ENCODE assay signal across 8 cellular contexts in the genomic region with DNA sequence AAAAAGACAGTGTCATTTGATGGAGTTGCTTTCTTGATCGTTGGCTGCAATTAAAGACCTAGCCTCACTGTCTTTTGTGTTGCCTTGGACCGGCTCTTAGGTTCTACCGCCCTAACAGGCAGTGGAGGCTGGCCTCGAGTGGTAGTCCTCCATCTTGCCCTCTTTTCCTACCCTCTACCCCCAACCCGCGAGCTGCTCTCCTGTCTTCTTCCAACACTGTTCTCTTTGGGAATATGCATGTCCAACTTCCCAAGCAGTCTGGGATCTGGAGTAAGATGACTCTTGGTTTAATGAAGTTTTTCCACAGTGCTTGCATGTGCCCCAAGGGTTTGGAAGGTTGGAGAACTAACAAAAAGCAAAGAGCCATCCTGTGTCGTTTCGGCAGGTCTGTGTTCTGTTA. TPM values are rescaled to one million over a fixed set of nuclear protein-coding genes. Genes with fewer than 3 reads are reported as not detected.
DNase-seq lines count a peak whose midpoint lies in the region; ATAC-seq and TF ChIP-seq lines count a peak whose summit lies in the region.
"Not testable (repeated sequence)": the region's sequence is repeated elsewhere in the genome, so short reads cannot be mapped to it uniquely, and the experiment has no call there.

No MANE protein-coding gene starts in this region.

- DNase-seq in AG10803 (ENCODE audit: low read depth); HCT116 (ENCODE audit: low read depth, low spot score); SJCRH30; activated naive CD4-positive, alpha-beta T cell treated with anti-CD3 and anti-CD28 coated beads for 36 hours; hepatocyte (ENCODE audit: low spot score); stimulated activated naive CD8-positive, alpha-beta T cell treated with anti-CD3 and anti-CD28 coated beads, Interleukin-15, amount 100 ng/mL, for 72 hours: not testable (repeated sequence)

- CTCF ChIA-PET in HCT116 (lab: Charles Lee); activated naive CD4-positive, alpha-beta T cell treated with anti-CD3 and anti-CD28 coated beads for 36 hours (lab: Charles Lee): not testable (repeated sequence)

- H2AFZ ChIP-seq in HCT116 (ENCODE audit: low read depth, low read length, poor library complexity, severe bottlenecking); neural cell (ENCODE audit: low read depth, low read length): not testable (repeated sequence)
- H2AFZ ChIP-seq in hepatocyte = peak overlapping the region; percentile 78

- H3K79me2 ChIP-seq in HCT116 (ENCODE audit: insufficient read depth, low read length) (peaks cover 30% of the 10 kb centered on the region), hepatocyte (peaks cover 40% of the 10 kb centered on the region), neural cell (replicated peaks; ENCODE audit: insufficient read depth, low read length) (peaks cover 23% of the 10 kb centered on the region)

- peak overlapping the region; percentile 88 for H3K4me2 ChIP-seq in HCT116 (ENCODE audit: low read length)
- H3K4me2 ChIP-seq in hepatocyte = peak overlapping the region; percentile 89
- H3K4me2 ChIP-seq in neural cell (ENCODE audit: low read length) = not testable (repeated sequence)

- H3K9me3 ChIP-seq in HCT116 (ENCODE audit: control insufficient read depth in 1 of 2, insufficient read depth in 1 of 2, low read depth in 1 of 2, low read length in 2 of 2); SJCRH30 (replicated peaks); hepatocyte (ENCODE audit: low read depth); neural cell (ENCODE audit: low read length): not testable (repeated sequence)

- H3K36me3 Mint-ChIP-seq in activated naive CD4-positive, alpha-beta T cell treated with anti-CD3 and anti-CD28 coated beads for 36 hours (ENCODE audit: low read depth) = not testable (repeated sequence)
- peaks cover 23% of the 10 kb centered on the region for H3K36me3 Mint-ChIP-seq in dendritic cell treated with granulocyte-macrophage colony-stimulating factor and Interleukin-4, amounts not matched to agents 40 ng/mL and 50 ng/mL, for 4 days (ENCODE audit: low read depth)

- H3K9me2 ChIP-seq in HCT116 (ENCODE audit: insufficient read depth); hepatocyte (replicated peaks; ENCODE audit: insufficient read depth); neural cell (ENCODE audit: insufficient read depth, low read length): not testable (repeated sequence)

- not testable (repeated sequence) for H3F3A ChIP-seq in neural cell (ENCODE audit: insufficient read depth, low read length, poor library complexity, severe bottlenecking)

- WGBS in hepatocyte (ENCODE audit: low lambda C conversion rate, missing lambda C conversion rate) = 91% methylated on average over 8 of the region's 8 CpGs

- RAD21 ChIA-PET in HCT116 (lab: Charles Lee; ENCODE audit: low non-redundant PET in 1 of 2, low total read pairs in 2 of 2, uncharacterized antibody in 2 of 2, unreplicated experiment in 2 of 2) = not testable (repeated sequence)

- peaks cover 23% of the 10 kb centered on the region for H3K4me1 Mint-ChIP-seq in activated naive CD4-positive, alpha-beta T cell treated with anti-CD3 and anti-CD28 coated beads for 36 hours (ENCODE audit: low read depth)
- peaks cover 21% of the 10 kb centered on the region for H3K4me1 Mint-ChIP-seq in dendritic cell treated with granulocyte-macrophage colony-stimulating factor and Interleukin-4, amounts not matched to agents 40 ng/mL and 50 ng/mL, for 4 days (ENCODE audit: low read depth)
- peaks cover 28% of the 10 kb centered on the region for H3K4me1 Mint-ChIP-seq in stimulated activated naive CD8-positive, alpha-beta T cell treated with anti-CD3 and anti-CD28 coated beads, Interleukin-15, amount 100 ng/mL, for 72 hours

- H3K9ac ChIP-seq in HCT116 (ENCODE audit: low read length) = not testable (repeated sequence)
- peak overlapping the region; percentile 77 for H3K9ac ChIP-seq in neural cell (ENCODE audit: low read length)

- peak overlapping the region; percentile 39 for H3K27ac Mint-ChIP-seq in activated naive CD4-positive, alpha-beta T cell treated with anti-CD3 and anti-CD28 coated beads for 36 hours
- peak overlapping the region; percentile 8 for H3K27ac Mint-ChIP-seq in dendritic cell treated with granulocyte-macrophage colony-stimulating factor and Interleukin-4, amounts not matched to agents 40 ng/mL and 50 ng/mL, for 4 days
- peak overlapping the region in 1 of 2 donors; percentile 89 for H3K27ac Mint-ChIP-seq in stimulated activated naive CD8-positive, alpha-beta T cell treated with anti-CD3 and anti-CD28 coated beads, Interleukin-15, amount 100 ng/mL, for 72 hours

- not testable (repeated sequence) for H3K36me3 ChIP-seq in HCT116 (ENCODE audit: control insufficient read depth in 1 of 2, insufficient read depth in 2 of 2, low read length in 2 of 2); SJCRH30; hepatocyte (replicated peaks; ENCODE audit: insufficient read depth, low read depth); neural cell (ENCODE audit: insufficient read depth, low read length)

- H3K4me3 ChIP-seq in AG10803 (ENCODE audit: low read length) (peak overlapping the region; percentile 63), HCT116 (replicated peaks in 1 of 2; ENCODE audit: low read depth in 1 of 2, low read length in 2 of 2) (peak overlapping the region; percentile 53 to 69; a peak in 2 of 4 replicates), SJCRH30 (peak overlapping the region; percentile 100), neural cell (ENCODE audit: low read length) (peak overlapping the region; percentile 67)
- H3K4me3 ChIP-seq in hepatocyte = not testable (repeated sequence)

- TF ChIP-seq POLR2A in HCT116 (IDR thresholded peaks at IDR 0.05; ENCODE audit: borderline replicate concordance, extremely low read depth, insufficient read depth, insufficient read length) = not testable (repeated sequence)

- TF ChIP-seq RAD21 in HCT116 (IDR thresholded peaks at IDR 0.05; ENCODE audit: low read depth); neural cell (conservative IDR thresholded peaks at IDR 0.05): not testable (repeated sequence)

- POLR2A ChIA-PET in HCT116 (lab: Charles Lee) = not testable (repeated sequence)

- H3K27me3 Mint-ChIP-seq in activated naive CD4-positive, alpha-beta T cell treated with anti-CD3 and anti-CD28 coated beads for 36 hours (ENCODE audit: low read depth); dendritic cell treated with granulocyte-macrophage colony-stimulating factor and Interleukin-4, amounts not matched to agents 40 ng/mL and 50 ng/mL, for 4 days; stimulated activated naive CD8-positive, alpha-beta T cell treated with anti-CD3 and anti-CD28 coated beads, Interleukin-15, amount 100 ng/mL, for 72 hours: not testable (repeated sequence)

- intact Hi-C loops in HCT116 (cut with micrococcal nuclease) = loop anchor here (10.0 kb wide), 1 partner anchor 52 kb away; the partner anchor contains the start of gene METTL2A
- intact Hi-C loops in activated naive CD4-positive, alpha-beta T cell treated with anti-CD3 and anti-CD28 coated beads for 36 hours (cut with micrococcal nuclease) = loop anchor here (5.0 kb wide), 2 partner anchors 55 to 490 kb away; partner anchors contain the start of genes METTL2A and TANC2
- intact Hi-C loops in dendritic cell treated with granulocyte-macrophage colony-stimulating factor and Interleukin-4, amounts not matched to agents 40 ng/mL and 50 ng/mL, for 4 days (cut with micrococcal nuclease) = not testable (repeated sequence)

- H3K9me3 Mint-ChIP-seq in activated naive CD4-positive, alpha-beta T cell treated with anti-CD3 and anti-CD28 coated beads for 36 hours; dendritic cell treated with granulocyte-macrophage colony-stimulating factor and Interleukin-4, amounts not matched to agents 40 ng/mL and 50 ng/mL, for 4 days; stimulated activated naive CD8-positive, alpha-beta T cell treated with anti-CD3 and anti-CD28 coated beads, Interleukin-15, amount 100 ng/mL, for 72 hours: not testable (repeated sequence)

- TF ChIP-seq CTCF in AG10803 (conservative IDR thresholded peaks at IDR 0.05; ENCODE audit: low read length); HCT116 (IDR thresholded peaks at IDR 0.05 in 2 of 3, conservative IDR thresholded peaks at IDR 0.05 in 1 of 3; ENCODE audit: borderline replicate concordance in 1 of 3, insufficient read depth in 1 of 3, low read depth in 2 of 3, low read length in 2 of 3); hepatocyte (IDR thresholded peaks at IDR 0.05; ENCODE audit: poor library complexity); neural cell (IDR thresholded peaks at IDR 0.05; ENCODE audit: poor library complexity, severe bottlenecking): not testable (repeated sequence)

- ATAC-seq in HCT116; stimulated activated naive CD8-positive, alpha-beta T cell treated with anti-CD3 and anti-CD28 coated beads, Interleukin-15, amount 100 ng/mL, for 72 hours: not testable (repeated sequence)

- 0 out of 2 replicates have a peak overlapping the region, but pooled peaks have one; percentile 81 for H3K27ac ChIP-seq in HCT116 (ENCODE audit: low read depth, low read length)
- H3K27ac ChIP-seq in SJCRH30; neural cell (ENCODE audit: low read length): not testable (repeated sequence)
- H3K27ac ChIP-seq in hepatocyte = peak overlapping the region; percentile 98

- H3K4me3 Mint-ChIP-seq in activated naive CD4-positive, alpha-beta T cell treated with anti-CD3 and anti-CD28 coated beads for 36 hours = peak overlapping the region; percentile 73
- H3K4me3 Mint-ChIP-seq in dendritic cell treated with granulocyte-macrophage colony-stimulating factor and Interleukin-4, amounts not matched to agents 40 ng/mL and 50 ng/mL, for 4 days = peak overlapping the region; percentile 66
- peak overlapping the region; percentile 79 to 80 for H3K4me3 Mint-ChIP-seq in stimulated activated naive CD8-positive, alpha-beta T cell treated with anti-CD3 and anti-CD28 coated beads, Interleukin-15, amount 100 ng/mL, for 72 hours

- not testable (repeated sequence) for TF ChIP-seq EP300 in neural cell (conservative IDR thresholded peaks at IDR 0.05; ENCODE audit: poor library complexity, severe bottlenecking)

- not testable (repeated sequence) for H3K27me3 ChIP-seq in HCT116 (ENCODE audit: insufficient read depth, low read length); SJCRH30; hepatocyte; neural cell (ENCODE audit: insufficient read depth, low read depth, low read length)

- peaks cover 7 to 17% of the 10 kb centered on the region in 2 experiments for H3K4me1 ChIP-seq in HCT116 (ENCODE audit: control insufficient read depth in 1 of 2, insufficient read depth in 2 of 2, low read length in 2 of 2)
- H3K4me1 ChIP-seq in SJCRH30; hepatocyte (ENCODE audit: insufficient read depth): not testable (repeated sequence)

- TSS peak; percentile 85 for BruUV-seq in HCT116 (replicated peaks; lab: Mats Ljungman, UMichigan)

- not testable (repeated sequence) for H4K20me1 ChIP-seq in HCT116 (ENCODE audit: insufficient read depth); neural cell (ENCODE audit: insufficient read depth)
- peaks cover 13% of the 10 kb centered on the region for H4K20me1 ChIP-seq in hepatocyte (ENCODE audit: insufficient read depth, poor library complexity, severe bottlenecking)

RNA-seq across cellular contexts. Expression of gene TLK2, which starts 1.5 kb away (rescaled TPM):
- 56.6 TPM for total RNA-seq in HCT116 (2021; ENCODE audit: unreplicated experiment)
- 50.6 and 56.2 TPM in 2 replicates for polyA plus RNA-seq in HCT116 (2012)
- 51.0 and 59.5 TPM in 2 replicates for total RNA-seq in SJCRH30 (2014; rRNA removed; shearing (Covaris generic))
- total RNA-seq in activated naive CD4-positive, alpha-beta T cell treated with anti-CD3 and anti-CD28 coated beads for 36 hours = 10 to 100 TPM; 27.1 to 29.5 TPM
- 32.5 and 44.7 TPM in 2 replicates for total RNA-seq in hepatocyte
- polyA plus RNA-seq in hepatocyte = 19.4 and 22.7 TPM in 2 replicates
- 63.9 and 65.2 TPM in 2 replicates for polyA plus RNA-seq in neural cell
- 97.4 and 118 TPM in 2 replicates for polyA minus RNA-seq in neural cell

RNA-seq across cellular contexts. Expression of gene METTL2A, which starts 53.4 kb away (rescaled TPM):
- 50.3 TPM for total RNA-seq in HCT116 (2021; ENCODE audit: unreplicated experiment)
- polyA plus RNA-seq in HCT116 (2012) = 22.7 and 25.9 TPM in 2 replicates
- total RNA-seq in SJCRH30 (2014; rRNA removed; shearing (Covaris generic)) = 30.1 and 33.8 TPM in 2 replicates
- 10 to 100 TPM; 22.4 to 24.6 TPM for total RNA-seq in activated naive CD4-positive, alpha-beta T cell treated with anti-CD3 and anti-CD28 coated beads for 36 hours
- 13.1 and 18.1 TPM in 2 replicates for total RNA-seq in hepatocyte
- polyA plus RNA-seq in hepatocyte = 8.8 and 13.6 TPM in 2 replicates
- 18.7 and 25.7 TPM in 2 replicates for polyA plus RNA-seq in neural cell
- polyA minus RNA-seq in neural cell = 58.2 and 58.8 TPM in 2 replicates
